8 cellular contexts compared by ENCODE assay signal in genomic region chr1:150464422-150464826, GRCh38. TPM values are rescaled to one million over a fixed set of nuclear protein-coding genes. Genes with fewer than 3 reads are reported as not detected.
DNase-seq lines count a peak whose midpoint lies in the region; ATAC-seq and TF ChIP-seq lines count a peak whose summit lies in the region.

No MANE protein-coding gene starts in this region.

- H3K4me3 Mint-ChIP-seq in CD4-positive, alpha-beta T cell = no peak overlapping the region
- H3K4me3 Mint-ChIP-seq in natural killer cell treated with Interleukin-12 subunit alpha and Interleukin-12 subunit beta and Interleukin-15 and Interleukin-18, amount 100 ng/mL, for 72 hours = no peak overlapping the region

- H3K27ac ChIP-seq in CD4-positive, alpha-beta T cell (ENCODE audit: low read depth, low read length) = no peak overlapping the region

- H3K4me3 ChIP-seq in NT2/D1 (ENCODE audit: insufficient read length, low read depth) (no peak overlapping the region), epithelial cell of proximal tubule (ENCODE audit: low read depth, low read length) (no peak overlapping the region)

- H3K4me1 ChIP-seq in NT2/D1 (ENCODE audit: insufficient read depth, insufficient read length) = no peaks in the 10 kb centered on the region

- peaks cover 5% of the 10 kb centered on the region for H3K4me1 Mint-ChIP-seq in CD4-positive, alpha-beta T cell (ENCODE audit: low read depth)
- H3K4me1 Mint-ChIP-seq in natural killer cell treated with Interleukin-12 subunit alpha and Interleukin-12 subunit beta and Interleukin-15 and Interleukin-18, amount 100 ng/mL, for 72 hours (ENCODE audit: low read depth in 2 of 2) = peaks cover 0 to 4% of the 10 kb centered on the region in 2 donors

- H3K9ac ChIP-seq in NT2/D1 (ENCODE audit: insufficient read length, low read depth) = no peak overlapping the region

- CTCF ChIA-PET in CD4-positive, alpha-beta T cell (lab: Charles Lee) = no interaction called here

- H3K27me3 Mint-ChIP-seq in CD4-positive, alpha-beta T cell = no peaks in the 10 kb centered on the region
- H3K27me3 Mint-ChIP-seq in natural killer cell treated with Interleukin-12 subunit alpha and Interleukin-12 subunit beta and Interleukin-15 and Interleukin-18, amount 100 ng/mL, for 72 hours = no peaks in the 10 kb centered on the region

- H3K9me3 Mint-ChIP-seq in CD4-positive, alpha-beta T cell = no peaks in the 10 kb centered on the region
- no peaks in the 10 kb centered on the region for H3K9me3 Mint-ChIP-seq in natural killer cell treated with Interleukin-12 subunit alpha and Interleukin-12 subunit beta and Interleukin-15 and Interleukin-18, amount 100 ng/mL, for 72 hours

- intact Hi-C loops in CD4-positive, alpha-beta T cell (cut with DNase I, micrococcal nuclease) = loop anchor here (1.0 to 10.0 kb wide), 9 partner anchors 68 to 690 kb away; partner anchors contain the start of genes CERS2 (in 1 of the 2), SETDB1 (in 1 of the 2) and TNFAIP8L2 (in 1 of the 2)

- H3K9me3 ChIP-seq in CD4-positive, alpha-beta T cell (ENCODE audit: control insufficient read depth, low read length) = no peaks in the 10 kb centered on the region
- H3K9me3 ChIP-seq in NT2/D1 (ENCODE audit: insufficient read depth, low read length) = no peaks in the 10 kb centered on the region

- peaks cover 75% of the 10 kb centered on the region for H3K36me3 ChIP-seq in NT2/D1 (ENCODE audit: insufficient read depth, insufficient read length, low read length)

- TF ChIP-seq CTCF in CD4-positive, alpha-beta T cell (IDR thresholded peaks at IDR 0.05) = peak; percentile 79
- TF ChIP-seq CTCF in epithelial cell of proximal tubule (conservative IDR thresholded peaks at IDR 0.05; ENCODE audit: low read depth, low read length) = peak; percentile 80

- POLR2A ChIA-PET in CD4-positive, alpha-beta T cell (lab: Charles Lee) = interaction anchor here (1.5 kb wide), 1 partner anchor 115 kb away, joined by 5 read pairs; the partner anchor contains the start of gene MCL1

- peak; percentile 45 to 69 (median 60) for DNase-seq in CD4-positive, alpha-beta T cell
- DNase-seq in HT-29 (ENCODE audit: low spot score) (peak; percentile 74), NT2/D1 (ENCODE audit: low read depth, low spot score) (peak; percentile 68), epithelial cell of proximal tubule (ENCODE audit: low read depth) (no peak), middle frontal gyrus (ENCODE audit: extremely low spot score, low spot score) (no peak)
- DNase-seq in activated CD8-positive, alpha-beta memory T cell treated with anti-CD3 and anti-CD28 coated beads, Interleukin-2, amount 50 U/mL, for 24 hours (ENCODE audit: extremely low read depth) = peak; percentile 30
- DNase-seq in natural killer cell treated with Interleukin-12 subunit alpha and Interleukin-12 subunit beta and Interleukin-15 and Interleukin-18, amount 100 ng/mL, for 72 hours (ENCODE audit: low spot score) = peak; percentile 72
- DNase-seq in stimulated activated naive CD8-positive, alpha-beta T cell treated with anti-CD3 and anti-CD28 coated beads, Interleukin-15, Interleukin-2, amounts not matched to agents 100 U/mL and 50 U/mL, for 24 hours = peak; percentile 76

- H3K27me3 ChIP-seq in CD4-positive, alpha-beta T cell (ENCODE audit: control insufficient read depth, insufficient read depth, low read length) = no peaks in the 10 kb centered on the region
- H3K27me3 ChIP-seq in NT2/D1 (ENCODE audit: insufficient read depth, insufficient read length) = no peaks in the 10 kb centered on the region

- H3K27ac Mint-ChIP-seq in CD4-positive, alpha-beta T cell = peak overlapping the region; percentile 7
- H3K27ac Mint-ChIP-seq in natural killer cell treated with Interleukin-12 subunit alpha and Interleukin-12 subunit beta and Interleukin-15 and Interleukin-18, amount 100 ng/mL, for 72 hours = no peak overlapping the region

- peak; percentile 94 for ATAC-seq in CD4-positive, alpha-beta T cell (ENCODE audit: poor library complexity)
- peak in 1 of 2 donors; percentile 69 for ATAC-seq in natural killer cell treated with Interleukin-12 subunit alpha and Interleukin-12 subunit beta and Interleukin-15 and Interleukin-18, amount 100 ng/mL, for 72 hours
- ATAC-seq in stimulated activated naive CD8-positive, alpha-beta T cell treated with anti-CD3 and anti-CD28 coated beads, Interleukin-15, Interleukin-2, amounts not matched to agents 100 U/mL and 50 U/mL, for 24 hours = peak; percentile 46

- peaks cover 42% of the 10 kb centered on the region for H3K36me3 Mint-ChIP-seq in CD4-positive, alpha-beta T cell (ENCODE audit: low read depth)
- peaks cover 7% of the 10 kb centered on the region for H3K36me3 Mint-ChIP-seq in natural killer cell treated with Interleukin-12 subunit alpha and Interleukin-12 subunit beta and Interleukin-15 and Interleukin-18, amount 100 ng/mL, for 72 hours

RNA-seq across cellular contexts. Expression of gene TARS2, which starts 22.8 kb away (rescaled TPM):
- 10 to 100 TPM; 22.8 to 25.3 TPM for total RNA-seq in CD4-positive, alpha-beta T cell
- 19.8 and 37.7 TPM in 2 replicates for total RNA-seq in HT-29 (2014; rRNA removed; shearing (Covaris generic))
- total RNA-seq in epithelial cell of proximal tubule = 20.5 and 23.9 TPM in 2 replicates
- 10 to 100 TPM; 31.5 to 59.9 TPM for total RNA-seq in natural killer cell treated with Interleukin-12 subunit alpha and Interleukin-12 subunit beta and Interleukin-15 and Interleukin-18, amount 100 ng/mL, for 72 hours

RNA-seq across cellular contexts. Expression of gene ECM1, which starts 43.5 kb away (rescaled TPM):
- total RNA-seq in CD4-positive, alpha-beta T cell = under 1 TPM in 1 of 2 experiments, not detected in 1; 0.31 TPM
- total RNA-seq in HT-29 (2014; rRNA removed; shearing (Covaris generic)) = 3.2 and 7.4 TPM in 2 replicates
- 5.7 and 13.1 TPM in 2 replicates for total RNA-seq in epithelial cell of proximal tubule
- total RNA-seq in natural killer cell treated with Interleukin-12 subunit alpha and Interleukin-12 subunit beta and Interleukin-15 and Interleukin-18, amount 100 ng/mL, for 72 hours = 1 to 10 TPM; 1.2 to 1.9 TPM

RNA-seq across cellular contexts. Expression of gene FALEC, which starts 51.1 kb away (rescaled TPM):
- total RNA-seq in CD4-positive, alpha-beta T cell = not detected
- not detected in 2 replicates for total RNA-seq in HT-29 (2014; rRNA removed; shearing (Covaris generic))
- not detected in 2 replicates for total RNA-seq in epithelial cell of proximal tubule
- not detected for total RNA-seq in natural killer cell treated with Interleukin-12 subunit alpha and Interleukin-12 subunit beta and Interleukin-15 and Interleukin-18, amount 100 ng/mL, for 72 hours

Comparison
In these comparisons a context has a peak if more than half of its experiments do, and no peak if none do; other contexts are left out.
1. DNase-seq: peak in CD4-positive, alpha-beta T cell (10 of 10), HT-29 (single experiment), NT2/D1 (single experiment), activated CD8-positive, alpha-beta memory T cell treated with anti-CD3 and anti-CD28 coated beads, Interleukin-2, amount 50 U/mL, for 24 hours (single experiment), natural killer cell treated with Interleukin-12 subunit alpha and Interleukin-12 subunit beta and Interleukin-15 and Interleukin-18, amount 100 ng/mL, for 72 hours (single experiment) and stimulated activated naive CD8-positive, alpha-beta T cell treated with anti-CD3 and anti-CD28 coated beads, Interleukin-15, Interleukin-2, amounts not matched to agents 100 U/mL and 50 U/mL, for 24 hours (single experiment); none in epithelial cell of proximal tubule (single experiment) and middle frontal gyrus (single experiment).